In genomic region chr7:52696183-52696582, GRCh38 we compare ENCODE assay signal across 17 cellular contexts.
A peak's percentile ranks its signal among the peaks of the same experiment; 100 is the strongest.
DNase-seq lines count a peak whose midpoint lies in the region; ATAC-seq, FAIRE-seq and TF ChIP-seq lines count a peak whose summit lies in the region.
"Had no signal": no experiment of that assay in that cellular context is flagged by ENCODE, and none has a peak within 500 bp of the region (broad histone marks: within the 10 kb centered on the region; RNA-seq: fewer than 3 reads in every experiment).

No MANE protein-coding gene starts in this region.

- intact Hi-C loops in upper lobe of right lung (cut with DNase I): no loop called here

- H3K9me3 Mint-ChIP-seq in brain: peaks cover 3 to 15% (median 4%) of the 10 kb centered on the region in 5 experiments

- no peaks in the 10 kb centered on the region for H3K79me2 ChIP-seq in OCI-LY1 (ENCODE audit: insufficient read depth, low read length)

- no peaks in the 10 kb centered on the region for H3K36me3 Mint-ChIP-seq in brain
- H3K36me3 Mint-ChIP-seq: CD8-positive, alpha-beta memory T cell had no signal

- H3K4me1 ChIP-seq in HUES6 (ENCODE audit: control insufficient read depth, insufficient read depth, low read length) (peaks cover 10% of the 10 kb centered on the region; the same call in 1 of the 2 replicates), OCI-LY1 (ENCODE audit: insufficient read depth, low read length, severe bottlenecking) (peaks cover 36% of the 10 kb centered on the region), upper lobe of right lung (no peaks in the 10 kb centered on the region)

- no peak overlapping the region for H3K4me2 ChIP-seq in OCI-LY1 (ENCODE audit: low read length)

- H3K27ac ChIP-seq in HUES6 (ENCODE audit: low read depth, low read length) (peak overlapping the region; percentile 72; the same call in 1 of the 2 replicates), OCI-LY1 (ENCODE audit: low read depth, low read length, poor library complexity, severe bottlenecking) (peak overlapping the region; percentile 2), upper lobe of right lung (no peak overlapping the region)

- peak overlapping the region in 4 of 5 experiments; percentile 3 to 88 (median 28) for H3K27ac Mint-ChIP-seq in brain
- H3K27ac Mint-ChIP-seq: CD8-positive, alpha-beta memory T cell; T-helper 17 cell had no signal

- no peaks in the 10 kb centered on the region for H3K27me3 Mint-ChIP-seq in brain
- H3K27me3 Mint-ChIP-seq: T-helper 17 cell had no signal

- peak; percentile 53 for FAIRE-seq in D721Med (lab: Jason Lieb, UNC)

- no peaks in the 10 kb centered on the region for H3K36me3 ChIP-seq in HUES6 (ENCODE audit: control insufficient read depth, insufficient read depth, low read length)
- no peaks in the 10 kb centered on the region for H3K36me3 ChIP-seq in OCI-LY1 (ENCODE audit: insufficient read depth, low read length)
- H3K36me3 ChIP-seq in upper lobe of right lung: no peaks in the 10 kb centered on the region

- H3F3A ChIP-seq in OCI-LY1 (ENCODE audit: insufficient read depth, low read length): no peaks in the 10 kb centered on the region

- 0 out of 2 replicates have a peak overlapping the region, but pooled peaks have one; percentile 43 for H2AFZ ChIP-seq in OCI-LY1 (ENCODE audit: low read length)

- TF ChIP-seq CTCF in D721Med (IDR thresholded peaks at IDR 0.05; ENCODE audit: insufficient read depth, missing control alignments) (no peak), OCI-LY1 (IDR thresholded peaks at IDR 0.05; ENCODE audit: low read length) (no peak), brain (conservative IDR thresholded peaks at IDR 0.05) (no peak), upper lobe of right lung (IDR thresholded peaks at IDR 0.05) (no peak)

- H4K20me1 ChIP-seq in OCI-LY1 (ENCODE audit: insufficient read depth, low read length): no peaks in the 10 kb centered on the region

- ATAC-seq in GM19328 (IDR thresholded peaks at IDR 0.05; ENCODE audit: unreplicated experiment) (no peak), upper lobe of right lung (no peak)
- ATAC-seq: Right ventricle myocardium inferior, T-helper 17 cell had no signal

- H3K4me3 ChIP-seq in HUES6 (ENCODE audit: low read depth, low read length) (no peak overlapping the region), OCI-LY1 (ENCODE audit: low read depth, low read length, poor library complexity, severe bottlenecking) (no peak overlapping the region), upper lobe of right lung (no peak overlapping the region)

- peak overlapping the region in 1 of 5 experiments; percentile 57 for H3K4me3 Mint-ChIP-seq in brain
- H3K4me3 Mint-ChIP-seq: CD8-positive, alpha-beta memory T cell; T-helper 17 cell had no signal

- no peak overlapping the region for H3K9ac ChIP-seq in HUES6 (ENCODE audit: low read length)
- no peak overlapping the region for H3K9ac ChIP-seq in OCI-LY1 (ENCODE audit: low read length)

- H3K9me3 ChIP-seq in HUES6 (ENCODE audit: control insufficient read depth, insufficient read depth, low read depth, low read length) (peaks cover 9% of the 10 kb centered on the region), OCI-LY1 (ENCODE audit: low read length) (peaks cover 9% of the 10 kb centered on the region), upper lobe of right lung (no peaks in the 10 kb centered on the region)

- peaks cover 17% of the 10 kb centered on the region for H3K4me1 Mint-ChIP-seq in brain
- H3K4me1 Mint-ChIP-seq: CD8-positive, alpha-beta memory T cell; T-helper 17 cell had no signal

- DNase-seq in D721Med (ENCODE audit: insufficient read length, low spot score): no peak
- no peak for DNase-seq in COLO829 (ENCODE audit: low spot score)
- no peak for DNase-seq in C1 segment of cervical spinal cord (lab: John Stamatoyannopoulos, UW)
- DNase-seq in upper lobe of right lung: no peak
- DNase-seq: ACHN; CD8-positive, alpha-beta memory T cell; HCEC 1CT; NCI-H1048; NCI-H146; NCI-H2107; NCI-H446 treated with DMSO at 0.1 percent for 48 hours; T-helper 17 cell had no signal

- H3K9me2 ChIP-seq in OCI-LY1 (ENCODE audit: low read depth, low read length): no peaks in the 10 kb centered on the region

- H3K27me3 ChIP-seq in HUES6 (ENCODE audit: control insufficient read depth, insufficient read depth, low read length) (no peaks in the 10 kb centered on the region), OCI-LY1 (ENCODE audit: insufficient read depth, low read length) (no peaks in the 10 kb centered on the region), upper lobe of right lung (no peaks in the 10 kb centered on the region)
